In genomic region chr21:33578214-33578613, GRCh38 we compare ENCODE assay signal across 1 cellular context.
TF ChIP-seq lines count a peak whose summit lies in the region.

No MANE protein-coding gene starts in this region.

TF ChIP-seq in GM12878, 131 proteins besides CTCF, POLR2A, EP300 and RAD21:
- no peak for TF ChIP-seq SMARCA5 (IDR thresholded peaks at IDR 0.05)
- 0 out of 2 replicates have a peak, but pooled peaks have one; percentile 15 for TF ChIP-seq MTA3 (IDR thresholded peaks at IDR 0.05; ENCODE audit: borderline replicate concordance, low read length)
